In the genomic region with DNA sequence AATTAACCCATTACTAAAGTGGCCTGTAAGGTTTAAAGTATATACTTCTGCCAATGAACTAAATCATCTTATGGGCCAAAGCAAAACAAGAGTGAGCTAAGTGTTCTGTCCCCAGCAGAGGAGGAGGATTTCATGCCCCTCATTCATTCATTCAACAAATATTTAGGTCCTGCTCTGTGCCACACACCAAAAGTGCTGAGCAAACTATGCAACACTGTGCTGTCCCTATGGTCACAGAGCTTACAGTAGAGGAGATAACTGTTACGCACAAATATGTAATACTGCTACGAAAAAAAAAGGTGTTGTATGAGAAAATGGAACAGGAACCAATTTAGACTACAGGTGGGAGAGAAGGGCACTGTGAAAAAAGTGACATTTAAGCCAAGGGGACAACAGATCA, we compare ENCODE assay signal across 9 cellular contexts. TPM values are rescaled to one million over a fixed set of nuclear protein-coding genes. Genes with fewer than 3 reads are reported as not detected.
DNase-seq lines count a peak whose midpoint lies in the region; ATAC-seq and TF ChIP-seq lines count a peak whose summit lies in the region.
"Had no signal": no experiment of that assay in that cellular context is flagged by ENCODE, and none has a peak within 500 bp of the region (broad histone marks: within the 10 kb centered on the region; RNA-seq: fewer than 3 reads in every experiment).

No MANE protein-coding gene starts in this region.

- peak overlapping the region; percentile 75 for H3K4me3 ChIP-seq in CD4-positive, CD25-positive, alpha-beta regulatory T cell (ENCODE audit: low read depth, low read length)
- peak overlapping the region; percentile 44 for H3K4me3 ChIP-seq in HAP-1

- intact Hi-C loops in natural killer cell (cut with micrococcal nuclease), result no loop called here

- in situ Hi-C loops in HAP-1 (cut with MboI; ENCODE audit: low sequenced_read_pairs), result loop anchor here (10.0 kb wide), 1 partner anchor 341 kb away; no protein-coding TSS in a partner anchor

- no peaks in the 10 kb centered on the region for H3K36me3 ChIP-seq in CD4-positive, CD25-positive, alpha-beta regulatory T cell (ENCODE audit: control insufficient read depth, insufficient read depth, low read length)
- H3K36me3 ChIP-seq in HAP-1 (replicated peaks), result no peaks in the 10 kb centered on the region

- H3K27me3 ChIP-seq in CD4-positive, CD25-positive, alpha-beta regulatory T cell (ENCODE audit: control insufficient read depth, insufficient read depth, low read length), result no peaks in the 10 kb centered on the region
- no peaks in the 10 kb centered on the region for H3K27me3 ChIP-seq in HAP-1 (ENCODE audit: low read depth)

- peaks cover 25 to 44% (median 39%) of the 10 kb centered on the region in 4 donors for H3K4me1 Mint-ChIP-seq in CD4-positive, CD25-positive, alpha-beta regulatory T cell
- H3K4me1 Mint-ChIP-seq in natural killer cell, result peaks cover 52 to 57% of the 10 kb centered on the region in 2 donors

- no peak for DNase-seq in CD4-positive, CD25-positive, alpha-beta regulatory T cell
- DNase-seq in HAP-1 (ENCODE audit: low spot score in 2 of 2), result no peak
- DNase-seq in activated naive CD4-positive, alpha-beta T cell treated with anti-CD3 and anti-CD28 coated beads, Interleukin-2, amount 50 U/mL, for 72 hours (ENCODE audit: low spot score in 2 of 2), result no peak
- no peak for DNase-seq in natural killer cell
- no peak for DNase-seq in NCI-H2171 treated with DMSO at 0.1 percent for 48 hours (lab: John Stamatoyannopoulos, UW)
- DNase-seq in RKO (ENCODE audit: low spot score), result no peak
- DNase-seq: T-helper 9 cell had no signal

- peaks cover 11% of the 10 kb centered on the region for H3K4me1 ChIP-seq in CD4-positive, CD25-positive, alpha-beta regulatory T cell (ENCODE audit: control insufficient read depth, insufficient read depth, low read length, poor library complexity, severe bottlenecking)
- peaks cover 12% of the 10 kb centered on the region for H3K4me1 ChIP-seq in HAP-1

- H3K27ac Mint-ChIP-seq in CD4-positive, CD25-positive, alpha-beta regulatory T cell, result peak overlapping the region in 2 of 3 donors; percentile 21 to 91
- peak overlapping the region; percentile 2 to 84 for H3K27ac Mint-ChIP-seq in activated naive CD4-positive, alpha-beta T cell treated with anti-CD3 and anti-CD28 coated beads, Interleukin-2, amount 50 U/mL, for 72 hours
- H3K27ac Mint-ChIP-seq in natural killer cell, result peak overlapping the region; percentile 75 to 85

- H3K9me3 ChIP-seq in CD4-positive, CD25-positive, alpha-beta regulatory T cell (ENCODE audit: control insufficient read depth in 2 of 2, low read length in 2 of 2), result no peaks in the 10 kb centered on the region
- no peaks in the 10 kb centered on the region for H3K9me3 ChIP-seq in HAP-1

- peak overlapping the region; percentile 81 to 97 (median 88) for H3K4me3 Mint-ChIP-seq in CD4-positive, CD25-positive, alpha-beta regulatory T cell
- peak overlapping the region; percentile 84 for H3K4me3 Mint-ChIP-seq in natural killer cell

- H3K27me3 Mint-ChIP-seq in CD4-positive, CD25-positive, alpha-beta regulatory T cell, result peaks cover 10% of the 10 kb centered on the region
- no peaks in the 10 kb centered on the region for H3K27me3 Mint-ChIP-seq in natural killer cell (ENCODE audit: low read depth in 2 of 2)

- H3K27ac ChIP-seq in CD4-positive, CD25-positive, alpha-beta regulatory T cell (ENCODE audit: insufficient read depth, low read length, poor library complexity, severe bottlenecking), result no peak overlapping the region

- no peaks in the 10 kb centered on the region for H3K9me3 Mint-ChIP-seq in CD4-positive, CD25-positive, alpha-beta regulatory T cell
- H3K9me3 Mint-ChIP-seq in activated naive CD4-positive, alpha-beta T cell treated with anti-CD3 and anti-CD28 coated beads, Interleukin-2, amount 50 U/mL, for 72 hours, result no peaks in the 10 kb centered on the region
- H3K9me3 Mint-ChIP-seq in natural killer cell, result no peaks in the 10 kb centered on the region

- ATAC-seq in CD4-positive, CD25-positive, alpha-beta regulatory T cell (ENCODE audit: low read depth in 2 of 2), result no peak
- no peak for ATAC-seq in activated naive CD4-positive, alpha-beta T cell treated with anti-CD3 and anti-CD28 coated beads, Interleukin-2, amount 50 U/mL, for 72 hours
- ATAC-seq in natural killer cell, result peak in 1 of 3 donors; percentile 13
- ATAC-seq in GM19467 (IDR thresholded peaks at IDR 0.05; ENCODE audit: unreplicated experiment), result no peak
- no peak for ATAC-seq in GM18498 (IDR thresholded peaks at IDR 0.05; ENCODE audit: unreplicated experiment)

- H3K36me3 Mint-ChIP-seq in CD4-positive, CD25-positive, alpha-beta regulatory T cell, result peaks cover 4% of the 10 kb centered on the region
- peaks cover 5 to 7% of the 10 kb centered on the region in 2 donors for H3K36me3 Mint-ChIP-seq in activated naive CD4-positive, alpha-beta T cell treated with anti-CD3 and anti-CD28 coated beads, Interleukin-2, amount 50 U/mL, for 72 hours
- H3K36me3 Mint-ChIP-seq in natural killer cell, result no peaks in the 10 kb centered on the region

- TF ChIP-seq CTCF in natural killer cell (IDR thresholded peaks at IDR 0.05), result no peak

RNA-seq across cellular contexts. Expression of gene SH3KBP1, which starts 1.7 kb away (rescaled TPM):
- 169 TPM for total RNA-seq in CD4-positive, CD25-positive, alpha-beta regulatory T cell
- 100 to 1,000 TPM; 161 to 185 (median 176) TPM for polyA plus RNA-seq in CD4-positive, CD25-positive, alpha-beta regulatory T cell
- 10 to 100 TPM; 76.0 to 97.3 TPM for total RNA-seq in activated naive CD4-positive, alpha-beta T cell treated with anti-CD3 and anti-CD28 coated beads, Interleukin-2, amount 50 U/mL, for 72 hours
- total RNA-seq in natural killer cell, result 100 to 1,000 TPM; 124 to 155 (median 155) TPM
